ENCODE assay signal across 9 cellular contexts in the genomic region with DNA sequence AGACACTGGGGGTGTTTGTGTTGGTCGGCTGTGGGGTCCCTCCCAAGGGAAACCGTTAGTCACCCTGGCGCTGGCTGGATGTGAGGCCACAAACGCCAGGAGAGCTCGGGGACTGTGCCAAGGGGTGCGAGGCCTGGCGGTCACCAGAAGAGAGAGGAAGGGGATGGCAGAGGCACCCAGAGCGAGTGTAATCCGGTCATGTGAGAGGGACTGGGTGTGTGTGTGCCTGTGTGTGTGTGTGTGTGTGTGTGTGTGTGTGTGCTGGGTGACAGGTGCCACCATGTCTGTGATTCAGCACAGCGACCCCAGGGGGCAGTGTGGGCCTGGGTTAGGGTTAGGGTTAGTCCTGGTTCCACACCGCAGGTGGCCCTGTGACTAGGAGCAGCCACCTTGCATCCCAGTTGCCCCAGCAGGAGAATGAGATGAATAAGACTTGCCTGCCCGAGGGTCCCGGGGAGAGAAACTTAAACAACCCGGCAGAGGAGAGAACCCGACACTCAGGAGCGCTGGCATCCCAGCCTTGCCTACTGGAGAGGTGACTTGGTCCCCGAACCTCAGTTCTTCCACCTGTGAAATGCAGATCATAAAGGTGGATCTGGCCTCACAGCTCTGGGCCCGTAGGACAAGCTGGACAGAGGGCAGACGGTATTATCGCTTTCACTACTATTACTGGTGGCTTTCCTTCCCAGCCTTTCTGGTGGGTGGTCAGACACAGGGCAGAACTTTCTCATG. TPM values are rescaled to one million over a fixed set of nuclear protein-coding genes. Genes with fewer than 3 reads are reported as not detected.
DNase-seq lines count a peak whose midpoint lies in the region; ATAC-seq, FAIRE-seq and TF ChIP-seq lines count a peak whose summit lies in the region.
"Had no signal": no experiment of that assay in that cellular context is flagged by ENCODE, and none has a peak within 500 bp of the region (broad histone marks: within the 10 kb centered on the region; RNA-seq: fewer than 3 reads in every experiment).

No MANE protein-coding gene starts in this region.

- TF ChIP-seq CTCF in AG09319 (IDR thresholded peaks at IDR 0.05; ENCODE audit: low read depth, low read length): peak; percentile 59
- peak; percentile 50 for TF ChIP-seq CTCF in epithelial cell of proximal tubule (conservative IDR thresholded peaks at IDR 0.05; ENCODE audit: low read depth, low read length)
- peak; percentile 63 for TF ChIP-seq CTCF in neural progenitor cell (IDR thresholded peaks at IDR 0.05)
- peak in 4 of 6 experiments; percentile 36 to 57 (median 42) for TF ChIP-seq CTCF in thyroid gland (IDR thresholded peaks at IDR 0.05)

- peak overlapping the region; percentile 37 for H3K27ac Mint-ChIP-seq in neural progenitor cell
- H3K27ac Mint-ChIP-seq: stimulated activated naive CD8-positive, alpha-beta T cell treated with anti-CD3 and anti-CD28 coated beads, Interleukin-15, Interleukin-2, amounts not matched to agents 100 ng/mL and 50 ng/mL, for 24 hours had no signal

- TF ChIP-seq POLR2A in H54 (IDR thresholded peaks at IDR 0.05; ENCODE audit: low read depth, low read length) (no peak), thyroid gland (IDR thresholded peaks at IDR 0.05) (no peak)

- H4K20me1 ChIP-seq in neural progenitor cell (ENCODE audit: low read depth): no peaks in the 10 kb centered on the region

- no peak overlapping the region for H2AFZ ChIP-seq in neural progenitor cell (replicated peaks)

- H3K9me3 ChIP-seq in neural progenitor cell (ENCODE audit: low read depth) (no peaks in the 10 kb centered on the region), thyroid gland (no peaks in the 10 kb centered on the region)

- intact Hi-C loops in thyroid gland (cut with DNase I): no loop called here

- peak overlapping the region; percentile 59 for H3K4me3 Mint-ChIP-seq in neural progenitor cell
- H3K4me3 Mint-ChIP-seq: stimulated activated naive CD8-positive, alpha-beta T cell treated with anti-CD3 and anti-CD28 coated beads, Interleukin-15, Interleukin-2, amounts not matched to agents 100 ng/mL and 50 ng/mL, for 24 hours had no signal

- H3K27me3 Mint-ChIP-seq in neural progenitor cell (ENCODE audit: insufficient read depth, low read depth): peaks cover 10% of the 10 kb centered on the region

- no peaks in the 10 kb centered on the region for H3K36me3 Mint-ChIP-seq in neural progenitor cell

- H3K4me2 ChIP-seq in neural progenitor cell: no peak overlapping the region

- H3K27me3 ChIP-seq in neural progenitor cell: peaks cover 21% of the 10 kb centered on the region
- no peaks in the 10 kb centered on the region for H3K27me3 ChIP-seq in thyroid gland

- peaks cover 32% of the 10 kb centered on the region for H3K4me1 Mint-ChIP-seq in neural progenitor cell

- DNase-seq in AG09319 (ENCODE audit: extremely low read depth, low read depth) (peak; percentile 5), H54 (ENCODE audit: insufficient read length, low spot score) (peak; percentile 79), NCI-H82 treated with DMSO at 0.1 percent for 48 hours (lab: John Stamatoyannopoulos, UW; ENCODE audit: unreplicated experiment) (peak; percentile 61), epithelial cell of proximal tubule (ENCODE audit: low read depth) (no peak), neural progenitor cell (ENCODE audit: low spot score) (peak; percentile 88), thyroid gland (peak; percentile 31 to 58)
- peak; percentile 10 for DNase-seq in activated CD8-positive, alpha-beta memory T cell treated with anti-CD3 and anti-CD28 coated beads, Interleukin-2, amount 50 U/mL, for 24 hours (ENCODE audit: extremely low read depth)

- H3K27ac ChIP-seq in neural progenitor cell (no peak overlapping the region), thyroid gland (peak overlapping the region in 1 of 3 donors; percentile 4)

- H3K9ac ChIP-seq in neural progenitor cell: no peak overlapping the region

- FAIRE-seq in H54 (lab: Jason Lieb, UNC): peak; percentile 33

- 74 to 80% methylated on average over 17 to 19 of the region's 20 CpGs for WGBS in thyroid gland, 2 donors

- no peaks in the 10 kb centered on the region for H3F3A ChIP-seq in neural progenitor cell (ENCODE audit: low read depth)

- H3K36me3 ChIP-seq in neural progenitor cell (no peaks in the 10 kb centered on the region), thyroid gland (no peaks in the 10 kb centered on the region)

- H3K9me3 Mint-ChIP-seq in neural progenitor cell: no peaks in the 10 kb centered on the region
- H3K9me3 Mint-ChIP-seq: stimulated activated naive CD8-positive, alpha-beta T cell treated with anti-CD3 and anti-CD28 coated beads, Interleukin-15, Interleukin-2, amounts not matched to agents 100 ng/mL and 50 ng/mL, for 24 hours had no signal

- H3K4me1 ChIP-seq in neural progenitor cell (peaks cover 25% of the 10 kb centered on the region), thyroid gland (peaks cover 14 to 33% of the 10 kb centered on the region in 2 donors)

- no peak for ATAC-seq in GM21619 (IDR thresholded peaks at IDR 0.05; ENCODE audit: unreplicated experiment)

- no peaks in the 10 kb centered on the region for H3K79me2 ChIP-seq in neural progenitor cell (ENCODE audit: low read depth)

- H3K4me3 ChIP-seq in epithelial cell of proximal tubule (ENCODE audit: low read depth, low read length): no peak overlapping the region
- no peak overlapping the region for H3K4me3 ChIP-seq in neural progenitor cell
- no peak overlapping the region for H3K4me3 ChIP-seq in thyroid gland (replicated peaks in 1 of 3)

RNA-seq across cellular contexts. Expression of gene ADAMTSL2, which starts 1.4 kb away (rescaled TPM):
- total RNA-seq in epithelial cell of proximal tubule (not detected in 2 replicates), neural progenitor cell (ENCODE audit: low replicate concordance) (0.30 and 0.99 TPM in 2 replicates), thyroid gland (1 to 10 TPM; 2.4 to 9.3 (median 8.7) TPM)

RNA-seq across cellular contexts. Expression of gene MYMK, which starts 8.3 kb away (rescaled TPM):
- not detected in 2 replicates for total RNA-seq in epithelial cell of proximal tubule
- not detected in 2 replicates for total RNA-seq in neural progenitor cell (ENCODE audit: low replicate concordance)
- total RNA-seq in thyroid gland: not detected

RNA-seq across cellular contexts. Expression of gene SLC2A6, which starts 54.2 kb away (rescaled TPM):
- total RNA-seq in epithelial cell of proximal tubule: 29.2 and 40.5 TPM in 2 replicates
- total RNA-seq in neural progenitor cell (ENCODE audit: low replicate concordance): 2.3 and 8.8 TPM in 2 replicates
- 1 to 10 TPM; 1.1 to 3.8 (median 2.5) TPM for total RNA-seq in thyroid gland
